In the genomic region with DNA sequence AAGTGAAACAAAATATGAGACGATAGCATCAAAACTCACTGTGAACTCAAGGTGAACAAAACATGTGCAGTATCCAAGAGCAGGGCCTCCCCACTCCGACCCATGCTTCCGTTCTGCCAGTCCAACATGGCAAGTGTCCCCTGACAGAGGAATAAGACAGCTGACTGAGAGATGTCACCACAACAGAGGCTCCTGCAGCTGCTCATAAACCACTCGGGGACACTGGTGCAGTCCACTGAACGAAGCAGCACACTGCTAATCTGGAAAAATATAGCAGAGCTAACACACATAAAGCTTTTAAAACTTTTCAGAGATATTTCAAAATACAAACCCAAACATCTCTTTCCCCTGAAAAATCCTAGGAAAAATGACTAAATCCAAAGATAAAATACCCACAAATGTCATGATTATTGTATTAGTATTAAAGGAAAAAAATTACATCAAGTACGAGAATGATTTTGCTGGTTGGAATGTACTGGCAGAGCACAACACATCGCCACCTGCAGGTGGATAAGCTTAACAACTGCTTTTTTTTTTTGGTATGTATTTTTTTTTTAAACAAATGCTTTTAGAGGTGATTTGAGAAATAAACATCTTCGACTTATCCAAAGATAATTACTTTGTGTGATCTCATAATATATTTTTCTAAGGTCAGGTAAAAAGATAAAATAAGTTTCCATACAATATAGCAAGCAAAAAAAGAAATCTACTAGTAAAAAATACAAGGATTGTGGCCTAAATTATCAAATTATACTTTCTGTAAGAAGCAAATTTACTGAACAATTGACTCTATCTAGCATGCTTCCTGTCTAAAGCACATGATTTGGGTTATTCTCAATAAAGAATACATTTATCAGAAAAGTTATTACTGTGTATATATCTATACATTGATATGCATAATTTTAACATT, we compare ENCODE assay signal across 8 cellular contexts. TPM values are rescaled to one million over a fixed set of nuclear protein-coding genes. Genes with fewer than 3 reads are reported as not detected.
DNase-seq lines count a peak whose midpoint lies in the region; ATAC-seq, FAIRE-seq and TF ChIP-seq lines count a peak whose summit lies in the region.

No MANE protein-coding gene starts in this region.

- no peak overlapping the region for H2AFZ ChIP-seq in H1 (ENCODE audit: low read length)

- no peak overlapping the region for H3K4me2 ChIP-seq in H1 (ENCODE audit: insufficient read depth in 1 of 2, low read depth in 2 of 2, low read length in 2 of 2)

- no peak overlapping the region for H3K9ac ChIP-seq in H1 (replicated peaks in 1 of 4; ENCODE audit: extremely low read depth in 1 of 4, low read depth in 3 of 4, low read length in 3 of 4)

- no peak overlapping the region for H3K4ac ChIP-seq in H1 (replicated peaks; ENCODE audit: insufficient read length, low read depth, low read length)

- peaks cover 31% of the 10 kb centered on the region for H3K4me1 Mint-ChIP-seq in activated T-cell treated with anti-CD3 and anti-CD28 coated beads, Interleukin-2, amount 50 U/mL, for 24 hours (ENCODE audit: low read depth)

- H3K79me1 ChIP-seq in H1 (ENCODE audit: low read depth, low read length), result no peaks in the 10 kb centered on the region

- peak; percentile 39 for FAIRE-seq in H1 (lab: Jason Lieb, UNC)

- no peak overlapping the region for H2BK15ac ChIP-seq in H1 (ENCODE audit: low read length)

- no peak overlapping the region for H4K91ac ChIP-seq in H1 (replicated peaks; ENCODE audit: insufficient read length, low read length)

- ATAC-seq in mucosa of descending colon, result peak; percentile 43

- H2BK120ac ChIP-seq in H1 (replicated peaks; ENCODE audit: low read depth, low read length), result no peak overlapping the region

- H3K14ac ChIP-seq in H1 (ENCODE audit: insufficient read length), result no peak overlapping the region

- no peaks in the 10 kb centered on the region for H3K27me3 ChIP-seq in H1 (replicated peaks in 1 of 4; ENCODE audit: control insufficient read depth in 3 of 4, extremely low read depth in 1 of 4, insufficient read depth in 3 of 4, low read length in 3 of 4)

- H3K56ac ChIP-seq in H1 (replicated peaks; ENCODE audit: insufficient read length, low read depth, low read length), result no peak overlapping the region

- 0 out of 2 replicates have a peak overlapping the region, but pooled peaks have one; percentile 17 for H3K27ac ChIP-seq in H1 (ENCODE audit: low read depth, low read length)

- TF ChIP-seq EP300 in H1 (IDR thresholded peaks at IDR 0.05; ENCODE audit: borderline replicate concordance in 1 of 2, low read depth in 2 of 2, low read length in 2 of 2), result no peak

- H3K4me1 ChIP-seq in H1 (replicated peaks in 1 of 4; ENCODE audit: control insufficient read depth in 3 of 4, insufficient read depth in 4 of 4, low read length in 3 of 4), result no peaks in the 10 kb centered on the region
- no peaks in the 10 kb centered on the region for H3K4me1 ChIP-seq in mucosa of descending colon (ENCODE audit: low read depth)

- H3K4me3 ChIP-seq in H1 (ENCODE audit: extremely low read depth in 1 of 4, insufficient read depth in 2 of 4, low read depth in 3 of 4, low read length in 4 of 4), result no peak overlapping the region
- no peak overlapping the region for H3K4me3 ChIP-seq in mucosa of descending colon

- no peak overlapping the region for H4K5ac ChIP-seq in H1 (ENCODE audit: insufficient read length, low read depth, low read length)

- TF ChIP-seq CTCF in H1 (IDR thresholded peaks at IDR 0.05; ENCODE audit: control extremely low read depth in 1 of 3, insufficient read depth in 1 of 3, low read depth in 1 of 3, low read length in 3 of 3), result peak in 2 of 3 experiments; percentile 45 to 59; a peak in 3 of 4 replicates
- TF ChIP-seq CTCF in mucosa of descending colon (IDR thresholded peaks at IDR 0.05), result peak; percentile 47

- H3K9me3 ChIP-seq in H1 (ENCODE audit: insufficient read depth in 2 of 2, low read depth in 1 of 2, low read length in 1 of 2) (no peaks in the 10 kb centered on the region), mucosa of descending colon (no peaks in the 10 kb centered on the region)

- H3K23ac ChIP-seq in H1 (ENCODE audit: insufficient read length), result no peak overlapping the region

- no peaks in the 10 kb centered on the region for H3K27me3 Mint-ChIP-seq in activated T-cell treated with anti-CD3 and anti-CD28 coated beads, Interleukin-2, amount 50 U/mL, for 24 hours

- H3K36me3 ChIP-seq in H1 (ENCODE audit: control insufficient read depth in 2 of 4, insufficient read depth in 4 of 4, low read length in 3 of 4) (peaks cover 13 to 38% (median 20%) of the 10 kb centered on the region in 4 experiments), mucosa of descending colon (ENCODE audit: low read depth) (peaks cover 4% of the 10 kb centered on the region)

- H2BK5ac ChIP-seq in H1 (ENCODE audit: low read depth, low read length), result no peak overlapping the region

- peaks cover 0 to 2% of the 10 kb centered on the region in 2 experiments for H4K20me1 ChIP-seq in H1 (replicated peaks in 1 of 2; ENCODE audit: control insufficient read depth in 1 of 2, insufficient read depth in 2 of 2, low read length in 2 of 2)

- TF ChIP-seq RAD21 in H1 (IDR thresholded peaks at IDR 0.05 in 1 of 2, conservative IDR thresholded peaks at IDR 0.05 in 1 of 2; ENCODE audit: low read depth in 2 of 2, low read length in 2 of 2), result peak; percentile 25 to 31; a peak in 2 of 4 replicates

- TF ChIP-seq POLR2A in H1 (IDR thresholded peaks at IDR 0.05; ENCODE audit: control extremely low read depth in 1 of 2, low read depth in 2 of 2, low read length in 2 of 2), result no peak

- no peaks in the 10 kb centered on the region for H3K9me3 Mint-ChIP-seq in activated T-cell treated with anti-CD3 and anti-CD28 coated beads, Interleukin-2, amount 50 U/mL, for 24 hours

- DNase-seq in NCI-H1436 (lab: John Stamatoyannopoulos, UW) (peak; percentile 17), NCI-H1436 treated with DMSO at 0.1 percent for 48 hours (lab: John Stamatoyannopoulos, UW) (no peak), HT-29 (ENCODE audit: low spot score) (peak; percentile 54), RKO (ENCODE audit: low spot score) (peak; percentile 87), H1 (ENCODE audit: low read depth in 1 of 2, low spot score in 2 of 2) (no peak), mucosa of descending colon (peak in 1 of 3 donors; percentile 19), islet precursor cell (no peak)
- DNase-seq in activated T-cell treated with anti-CD3 and anti-CD28 coated beads, Interleukin-2, amount 50 U/mL, for 24 hours, result no peak

- no peak overlapping the region for H2AK5ac ChIP-seq in H1 (ENCODE audit: low read depth, low read length)

- no peak overlapping the region for H4K8ac ChIP-seq in H1 (ENCODE audit: extremely low read depth, insufficient read depth, low read length)

- H2BK20ac ChIP-seq in H1 (ENCODE audit: low read length), result no peak overlapping the region

- CTCF ChIA-PET in H1 (lab: Charles Lee; ENCODE audit: partially characterized antibody), result interaction anchor here (0.6 to 4.1 kb wide), 29 partner anchors 9 to 763 kb away, joined by 3 to 24 read pairs (median 4); no protein-coding TSS in a partner anchor

- no peak overlapping the region for H3K4me3 Mint-ChIP-seq in activated T-cell treated with anti-CD3 and anti-CD28 coated beads, Interleukin-2, amount 50 U/mL, for 24 hours

- 75% methylated on average over 8 of the region's 8 CpGs; no CpG with 5 or more reads in 1 of the 2 experiments for WGBS in H1 (ENCODE audit: extremely low coverage in 1 of 2, insufficient coverage in 1 of 2, insufficient read length in 1 of 2, insufficient replicate concordance in 2 of 2, low coverage in 1 of 2, low lambda C conversion rate in 2 of 2, missing lambda C conversion rate in 1 of 2), 2 experiments

- POLR2A ChIA-PET in H1 (lab: Charles Lee; ENCODE audit: partially characterized antibody), result no interaction called here

- no peaks in the 10 kb centered on the region for H3K23me2 ChIP-seq in H1 (ENCODE audit: low read depth, low read length)

- H3K18ac ChIP-seq in H1 (ENCODE audit: extremely low read depth, low read length), result no peak overlapping the region

- H3K79me2 ChIP-seq in H1 (ENCODE audit: control insufficient read depth in 1 of 2, insufficient read depth in 2 of 2, low read length in 2 of 2), result no peaks in the 10 kb centered on the region

- H3K36me3 Mint-ChIP-seq in activated T-cell treated with anti-CD3 and anti-CD28 coated beads, Interleukin-2, amount 50 U/mL, for 24 hours (ENCODE audit: low read depth), result peaks cover 87% of the 10 kb centered on the region

- no peak overlapping the region for H3K27ac Mint-ChIP-seq in activated T-cell treated with anti-CD3 and anti-CD28 coated beads, Interleukin-2, amount 50 U/mL, for 24 hours

- intact Hi-C loops in mucosa of descending colon (cut with DNase I, micrococcal nuclease), result no loop called here

- no peak overlapping the region for H2BK12ac ChIP-seq in H1 (ENCODE audit: low read depth, low read length)

RNA-seq across cellular contexts. Expression of gene THADA, which starts 18.6 kb away (rescaled TPM):
- 22.0 and 28.7 TPM in 2 replicates for total RNA-seq in HT-29 (2014; rRNA removed; shearing (Covaris generic))
- 26.8 and 31.4 TPM in 2 replicates for total RNA-seq in H1 (2021; fragmentation: NEBNext Ultra II Directional; extraction: Animal tissue kit (Norgen Biotek cat#: 25700))
- polyA plus RNA-seq in H1 (2011; rRNA removed), result 20.9 and 22.4 TPM in 2 replicates
- 12.8 TPM for polyA plus RNA-seq in H1 (2011; cell fraction: cytosol; rRNA removed)
- polyA plus RNA-seq in H1 (2011; cell fraction: nucleus; rRNA removed), result 36.2 TPM
- polyA plus RNA-seq in H1 (2012, experiment 1 of 2), result 14.3 to 21.5 TPM (median 18.4 TPM) in 4 replicates
- 2.1 TPM for polyA plus RNA-seq in H1 (2012, experiment 2 of 2)
- polyA plus RNA-seq in H1 (2013, experiment 1 of 2), result 11.2 TPM
- 11.3 TPM for polyA plus RNA-seq in H1 (2013, experiment 2 of 2)
- polyA minus RNA-seq in H1 (2011; rRNA and poly(A)+ RNA removed), result 74.5 and 110 TPM in 2 replicates
- 23.4 TPM for polyA minus RNA-seq in H1 (2011; cell fraction: cytosol; rRNA and poly(A)+ RNA removed)
- polyA minus RNA-seq in H1 (2011; cell fraction: nucleus; rRNA and poly(A)+ RNA removed), result 79.5 TPM
- total RNA-seq in mucosa of descending colon, result 10 to 100 TPM; 20.1 to 26.7 (median 25.3) TPM

RNA-seq across cellular contexts. Expression of gene PLEKHH2, which starts 59.8 kb away (rescaled TPM):
- total RNA-seq in HT-29 (2014; rRNA removed; shearing (Covaris generic)), result 1.5 and 3.8 TPM in 2 replicates
- total RNA-seq in H1 (2021; fragmentation: NEBNext Ultra II Directional; extraction: Animal tissue kit (Norgen Biotek cat#: 25700)), result 3.1 and 5.0 TPM in 2 replicates
- polyA plus RNA-seq in H1 (2011; rRNA removed), result 2.0 and 2.2 TPM in 2 replicates
- 4.0 TPM for polyA plus RNA-seq in H1 (2011; cell fraction: cytosol; rRNA removed)
- polyA plus RNA-seq in H1 (2011; cell fraction: nucleus; rRNA removed), result 4.3 TPM
- polyA plus RNA-seq in H1 (2012, experiment 1 of 2), result 2.0 to 3.9 TPM (median 2.7 TPM) in 4 replicates
- 0.10 TPM for polyA plus RNA-seq in H1 (2012, experiment 2 of 2)
- 5.0 TPM for polyA plus RNA-seq in H1 (2013, experiment 1 of 2)
- 3.5 TPM for polyA plus RNA-seq in H1 (2013, experiment 2 of 2)
- 3.9 and 6.0 TPM in 2 replicates for polyA minus RNA-seq in H1 (2011; rRNA and poly(A)+ RNA removed)
- 2.1 TPM for polyA minus RNA-seq in H1 (2011; cell fraction: cytosol; rRNA and poly(A)+ RNA removed)
- 11.8 TPM for polyA minus RNA-seq in H1 (2011; cell fraction: nucleus; rRNA and poly(A)+ RNA removed)
- 10 to 100 TPM in 1 of 3 donors, 1 to 10 TPM in 2; 2.6 to 25.6 (median 4.1) TPM for total RNA-seq in mucosa of descending colon

Comparison
In these comparisons a context has a peak if more than half of its experiments do, and no peak if none do; other contexts are left out.
1. DNase-seq: peak in NCI-H1436 (single experiment), HT-29 (single experiment) and RKO (single experiment); none in NCI-H1436 treated with DMSO at 0.1 percent for 48 hours (single experiment), H1 (0 of 2), activated T-cell treated with anti-CD3 and anti-CD28 coated beads, Interleukin-2, amount 50 U/mL, for 24 hours (single experiment) and islet precursor cell (single experiment).